In genomic region chr19:38946229-38947010, GRCh38 we compare ENCODE assay signal across 15 cellular contexts. TPM values are rescaled to one million over a fixed set of nuclear protein-coding genes. Genes with fewer than 3 reads are reported as not detected.
DNase-seq lines count a peak whose midpoint lies in the region; ATAC-seq, FAIRE-seq and TF ChIP-seq lines count a peak whose summit lies in the region.
"Had no signal": no experiment of that assay in that cellular context is flagged by ENCODE, and none has a peak within 500 bp of the region (broad histone marks: within the 10 kb centered on the region; RNA-seq: fewer than 3 reads in every experiment).

No MANE protein-coding gene starts in this region.

- H3K4me1 ChIP-seq in HepG2 (ENCODE audit: insufficient read depth, low read length): no peaks in the 10 kb centered on the region
- H3K4me1 ChIP-seq in right lobe of liver: peaks cover 0 to 9% (median 0%) of the 10 kb centered on the region in 4 donors
- peaks cover 8 to 25% (median 11%) of the 10 kb centered on the region in 6 donors for H3K4me1 ChIP-seq in spleen

- in situ Hi-C loops in HepG2 (cut with HindIII; ENCODE audit: extremely low pct_ligation_motif_present, low pct_unique_long_range_greater_than_20kb): no loop called here

- ATAC-seq in HepG2: peak; percentile 4; the same call in 2 of the 3 replicates
- ATAC-seq in right lobe of liver: no peak
- ATAC-seq in T-helper 17 cell: no peak

- TF ChIP-seq CTCF in HepG2 (CRISPR knock-in tag; IDR thresholded peaks at IDR 0.05) (no peak), right lobe of liver (IDR thresholded peaks at IDR 0.05) (no peak), chondrocyte (IDR thresholded peaks at IDR 0.05) (no peak), spleen (IDR thresholded peaks at IDR 0.05 in 8 of 11, conservative IDR thresholded peaks at IDR 0.05 in 3 of 11) (no peak), type B pancreatic cell (conservative IDR thresholded peaks at IDR 0.05) (no peak)

- H3K9me3 Mint-ChIP-seq in chondrocyte (ENCODE audit: low read depth) (no peaks in the 10 kb centered on the region), type B pancreatic cell (no peaks in the 10 kb centered on the region)

- H3K9me3 ChIP-seq in HepG2 (ENCODE audit: low read length) (no peaks in the 10 kb centered on the region), right lobe of liver (no peaks in the 10 kb centered on the region), spleen (no peaks in the 10 kb centered on the region), T-helper 17 cell (ENCODE audit: control insufficient read depth, low read length, poor library complexity, severe bottlenecking) (no peaks in the 10 kb centered on the region)
- H3K9me3 ChIP-seq: HAP-1 had no signal

- BruUV-seq in HepG2 (replicated peaks; lab: Mats Ljungman, UMichigan): no TSS peak

- H3K36me3 Mint-ChIP-seq in chondrocyte (ENCODE audit: low read depth) (peaks cover 14% of the 10 kb centered on the region), T-helper 17 cell (ENCODE audit: low read depth) (no peaks in the 10 kb centered on the region), type B pancreatic cell (peaks cover 9% of the 10 kb centered on the region)

- H3K27ac Mint-ChIP-seq in chondrocyte (ENCODE audit: unreplicated experiment) (no peak overlapping the region), T-helper 17 cell (no peak overlapping the region), type B pancreatic cell (no peak overlapping the region)

- no peak for DNase-seq in HepG2 (ENCODE audit: low spot score)
- DNase-seq in right lobe of liver: no peak
- peak; percentile 16 for DNase-seq in NAMALWA (ENCODE audit: low spot score)
- peak; percentile 59 for DNase-seq in chondrocyte (ENCODE audit: low spot score)
- DNase-seq in spleen: peak; percentile 36
- no peak for DNase-seq in NCI-H82 (lab: John Stamatoyannopoulos, UW)
- DNase-seq in T-helper 17 cell: no peak
- no peak for DNase-seq in type B pancreatic cell (ENCODE audit: extremely low spot score, unreplicated experiment)
- DNase-seq: NCI-H1048, NCI-H1436 treated with DMSO at 0.1 percent for 48 hours, NCI-H2081, NCI-H510A treated with DMSO at 0.1 percent for 48 hours had no signal

- FAIRE-seq in HepG2 (lab: Jason Lieb, UNC): no peak

- H3K4me3 ChIP-seq in HepG2 (replicated peaks in 1 of 3; ENCODE audit: insufficient read depth in 1 of 3, low read depth in 2 of 3, low read length in 3 of 3): no peak overlapping the region
- no peak overlapping the region for H3K4me3 ChIP-seq in right lobe of liver
- H3K4me3 ChIP-seq in spleen: no peak overlapping the region
- H3K4me3 ChIP-seq: HAP-1 had no signal

- CTCF ChIA-PET in HepG2 (lab: Yijun Ruan, JAX; ENCODE audit: low intra/inter-chr PET ratio, low total read pairs): no interaction called here

- peak in 1 of 2 experiments; percentile 31; a peak in 1 of 4 replicates for TF ChIP-seq POLR2A in HepG2 (IDR thresholded peaks at IDR 0.05; ENCODE audit: insufficient read depth in 1 of 2, low read depth in 2 of 2, low read length in 2 of 2)
- no peak for TF ChIP-seq POLR2A in right lobe of liver (IDR thresholded peaks at IDR 0.05)
- no peak for TF ChIP-seq POLR2A in spleen (IDR thresholded peaks at IDR 0.05)

- no peak overlapping the region for H3K27ac ChIP-seq in HepG2 (ENCODE audit: extremely low read length, insufficient read depth, low read length)
- no peak overlapping the region for H3K27ac ChIP-seq in right lobe of liver
- H3K27ac ChIP-seq in spleen: no peak overlapping the region
- H3K27ac ChIP-seq: C4-2B, HL-60 had no signal

- H3K27me3 ChIP-seq in HepG2 (ENCODE audit: control insufficient read depth in 1 of 2, insufficient read depth in 2 of 2, low read length in 2 of 2) (no peaks in the 10 kb centered on the region), right lobe of liver (no peaks in the 10 kb centered on the region), spleen (replicated peaks in 1 of 7) (peaks cover 0 to 35% (median 10%) of the 10 kb centered on the region in 7 donors)

- H3K4me1 Mint-ChIP-seq in chondrocyte (ENCODE audit: low read depth) (peaks cover 9% of the 10 kb centered on the region), T-helper 17 cell (peaks cover 13% of the 10 kb centered on the region), type B pancreatic cell (ENCODE audit: unreplicated experiment) (peaks cover 9% of the 10 kb centered on the region)

- H4K20me1 ChIP-seq in HepG2 (ENCODE audit: insufficient read depth, low read length): 0 out of 2 replicates have a peak, but pooled peaks cover 2% of the 10 kb centered on the region

- no peaks in the 10 kb centered on the region for H3K27me3 Mint-ChIP-seq in chondrocyte (ENCODE audit: low read depth)
- no peaks in the 10 kb centered on the region for H3K27me3 Mint-ChIP-seq in T-helper 17 cell
- no peaks in the 10 kb centered on the region for H3K27me3 Mint-ChIP-seq in type B pancreatic cell

- 94% methylated on average over 10 of the region's 11 CpGs for WGBS in HepG2 (ENCODE audit: low lambda C conversion rate)
- 80% methylated on average over 4 of the region's 11 CpGs for WGBS in right lobe of liver (ENCODE audit: insufficient coverage, low coverage, low lambda C conversion rate, missing lambda C conversion rate)
- WGBS in spleen, 5 donors: 73 to 86% (median 75%) methylated on average over 10 to 11 of the region's 11 CpGs

- no peaks in the 10 kb centered on the region for H3K79me2 ChIP-seq in HepG2 (ENCODE audit: insufficient read depth, low read length)

- no peak for TF ChIP-seq RAD21 in HepG2 (CRISPR knock-in tag; IDR thresholded peaks at IDR 0.05)

- H2AFZ ChIP-seq in HepG2 (ENCODE audit: low read length): no peak overlapping the region

- peaks cover 14 to 33% of the 10 kb centered on the region in 2 experiments for H3K36me3 ChIP-seq in HepG2 (replicated peaks in 1 of 2; ENCODE audit: control insufficient read depth in 1 of 2, insufficient read depth in 2 of 2, low read length in 2 of 2)
- peaks cover 0 to 6% (median 2%) of the 10 kb centered on the region in 4 donors for H3K36me3 ChIP-seq in right lobe of liver
- no peaks in the 10 kb centered on the region for H3K36me3 ChIP-seq in spleen
- H3K36me3 ChIP-seq: HAP-1 had no signal

- no peak overlapping the region for H3K4me2 ChIP-seq in HepG2 (ENCODE audit: low read depth, low read length)

- POLR2A ChIA-PET in HepG2 (lab: Yijun Ruan, JAX): interaction anchor here (0.7 kb wide), 1 partner anchor 1647 kb away, joined by 3 read pairs; no protein-coding TSS in a partner anchor

- intact Hi-C loops in HepG2 (cut with micrococcal nuclease; ENCODE audit: unreplicated experiment): no loop called here
- intact Hi-C loops in right lobe of liver (cut with DNase I): no loop called here
- intact Hi-C loops in spleen (cut with DNase I; ENCODE audit: low total_unique reads): no loop called here

- H3K9ac ChIP-seq in HepG2 (ENCODE audit: insufficient read depth, low read depth, low read length): no peak overlapping the region

- TF ChIP-seq EP300 in HepG2 (IDR thresholded peaks at IDR 0.05; ENCODE audit: low read depth in 2 of 2, low read length in 2 of 2) (no peak), HepG2 (CRISPR knock-in tag; IDR thresholded peaks at IDR 0.05; ENCODE audit: borderline replicate concordance) (no peak)

- H3K4me3 Mint-ChIP-seq in chondrocyte (ENCODE audit: unreplicated experiment) (no peak overlapping the region), T-helper 17 cell (no peak overlapping the region), type B pancreatic cell (no peak overlapping the region)

RNA-seq across cellular contexts. Expression of gene MRPS12, which starts 15.7 kb away (rescaled TPM):
- total RNA-seq in HepG2 (2016; rRNA removed; fragmentation: Illumina TruSeq; extraction: Trizol) (54.8 and 75.1 TPM in 2 replicates), right lobe of liver (10 to 100 TPM; 21.2 to 49.5 (median 24.0) TPM), chondrocyte (23.1 to 34.0 TPM (median 27.7 TPM) in 3 replicates), spleen (10 to 100 TPM; 23.2 to 32.6 (median 26.0) TPM), T-helper 17 cell (10 to 100 TPM; 18.9 to 22.0 TPM), type B pancreatic cell (ENCODE audit: low replicate concordance) (45.6 and 58.0 TPM in 2 replicates)
- total RNA-seq in HepG2 (2016; cell fraction: cytosol; rRNA removed; fragmentation: Illumina TruSeq; extraction: Trizol; ENCODE audit: low read depth): 23.3 and 27.3 TPM in 2 replicates
- total RNA-seq in HepG2 (2016; cell fraction: insoluble cytoplasmic fraction; rRNA removed; fragmentation: Illumina TruSeq; extraction: Trizol): 53.5 and 80.4 TPM in 2 replicates
- total RNA-seq in HepG2 (2016; cell fraction: membrane; rRNA removed; fragmentation: Illumina TruSeq; extraction: Trizol): 39.3 and 49.4 TPM in 2 replicates
- 20.5 and 23.1 TPM in 2 replicates for total RNA-seq in HepG2 (2016; cell fraction: nucleus; rRNA removed; fragmentation: Illumina TruSeq; extraction: Trizol)
- polyA plus RNA-seq in HepG2 (2011; rRNA removed) (27.5 and 39.4 TPM in 2 replicates), spleen (10 to 100 TPM; 25.5 to 47.8 (median 47.1) TPM)
- 33.2 and 61.8 TPM in 2 replicates for polyA plus RNA-seq in HepG2 (2011; cell fraction: cytosol; rRNA removed)
- polyA plus RNA-seq in HepG2 (2011; cell fraction: nucleus; rRNA removed): 30.3 and 31.5 TPM in 2 replicates
- 21.4 and 33.9 TPM in 2 replicates for polyA plus RNA-seq in HepG2 (2012)
- polyA plus RNA-seq in HepG2 (2016; cell fraction: cytosol; fragmentation: Illumina TruSeq; extraction: Trizol; ENCODE audit: low read depth): 25.8 and 31.9 TPM in 2 replicates
- polyA plus RNA-seq in HepG2 (2016; cell fraction: insoluble cytoplasmic fraction; fragmentation: Illumina TruSeq; extraction: Trizol; ENCODE audit: low read depth): 83.6 and 90.1 TPM in 2 replicates
- 40.3 and 46.6 TPM in 2 replicates for polyA plus RNA-seq in HepG2 (2016; cell fraction: membrane; fragmentation: Illumina TruSeq; extraction: Trizol; ENCODE audit: low read depth)
- 39.6 and 43.0 TPM in 2 replicates for polyA plus RNA-seq in HepG2 (2016; cell fraction: nucleus; fragmentation: Illumina TruSeq; extraction: Trizol; ENCODE audit: insufficient read depth, low read depth)
- 30.4 and 47.1 TPM in 2 replicates for polyA minus RNA-seq in HepG2 (2011; rRNA and poly(A)+ RNA removed; ENCODE audit: low replicate concordance)
- polyA minus RNA-seq in HepG2 (2011; cell fraction: cytosol; rRNA and poly(A)+ RNA removed): 11.2 and 16.5 TPM in 2 replicates
- polyA minus RNA-seq in HepG2 (2011; cell fraction: nucleus; rRNA and poly(A)+ RNA removed): 6.3 and 8.4 TPM in 2 replicates

RNA-seq across cellular contexts. Expression of gene SARS2, which starts 15.9 kb away (rescaled TPM):
- 30.1 and 48.6 TPM in 2 replicates for total RNA-seq in HepG2 (2016; rRNA removed; fragmentation: Illumina TruSeq; extraction: Trizol)
- 17.3 and 23.4 TPM in 2 replicates for total RNA-seq in HepG2 (2016; cell fraction: cytosol; rRNA removed; fragmentation: Illumina TruSeq; extraction: Trizol; ENCODE audit: low read depth)
- 25.7 and 50.3 TPM in 2 replicates for total RNA-seq in HepG2 (2016; cell fraction: insoluble cytoplasmic fraction; rRNA removed; fragmentation: Illumina TruSeq; extraction: Trizol)
- total RNA-seq in HepG2 (2016; cell fraction: membrane; rRNA removed; fragmentation: Illumina TruSeq; extraction: Trizol): 19.8 TPM in 2 replicates
- 43.2 and 49.1 TPM in 2 replicates for total RNA-seq in HepG2 (2016; cell fraction: nucleus; rRNA removed; fragmentation: Illumina TruSeq; extraction: Trizol)
- 40.0 and 41.5 TPM in 2 replicates for polyA plus RNA-seq in HepG2 (2011; rRNA removed)
- polyA plus RNA-seq in HepG2 (2011; cell fraction: cytosol; rRNA removed): 14.5 and 33.6 TPM in 2 replicates
- polyA plus RNA-seq in HepG2 (2011; cell fraction: nucleus; rRNA removed): 222 and 300 TPM in 2 replicates
- 22.4 and 26.7 TPM in 2 replicates for polyA plus RNA-seq in HepG2 (2012)
- polyA plus RNA-seq in HepG2 (2016; cell fraction: cytosol; fragmentation: Illumina TruSeq; extraction: Trizol; ENCODE audit: low read depth): 11.3 and 13.5 TPM in 2 replicates
- polyA plus RNA-seq in HepG2 (2016; cell fraction: insoluble cytoplasmic fraction; fragmentation: Illumina TruSeq; extraction: Trizol; ENCODE audit: low read depth): 26.8 and 33.0 TPM in 2 replicates
- 16.0 and 17.2 TPM in 2 replicates for polyA plus RNA-seq in HepG2 (2016; cell fraction: membrane; fragmentation: Illumina TruSeq; extraction: Trizol; ENCODE audit: low read depth)
- 104 and 118 TPM in 2 replicates for polyA plus RNA-seq in HepG2 (2016; cell fraction: nucleus; fragmentation: Illumina TruSeq; extraction: Trizol; ENCODE audit: insufficient read depth, low read depth)
- polyA minus RNA-seq in HepG2 (2011; rRNA and poly(A)+ RNA removed; ENCODE audit: low replicate concordance): 42.2 and 59.1 TPM in 2 replicates
- polyA minus RNA-seq in HepG2 (2011; cell fraction: cytosol; rRNA and poly(A)+ RNA removed): 14.7 and 27.3 TPM in 2 replicates
- 31.5 and 33.4 TPM in 2 replicates for polyA minus RNA-seq in HepG2 (2011; cell fraction: nucleus; rRNA and poly(A)+ RNA removed)
- total RNA-seq in right lobe of liver: 10 to 100 TPM; 10.6 to 26.5 (median 18.7) TPM
- 14.4 to 25.8 TPM (median 15.6 TPM) in 3 replicates for total RNA-seq in chondrocyte
- 10 to 100 TPM; 12.5 to 37.4 (median 24.6) TPM for total RNA-seq in spleen
- 10 to 100 TPM; 25.6 to 70.3 (median 50.7) TPM for polyA plus RNA-seq in spleen
- 10 to 100 TPM; 18.6 to 19.5 TPM for total RNA-seq in T-helper 17 cell
- 29.4 and 32.3 TPM in 2 replicates for total RNA-seq in type B pancreatic cell (ENCODE audit: low replicate concordance)

RNA-seq across cellular contexts. Expression of gene FBXO17, which starts 29.1 kb away (rescaled TPM):
- total RNA-seq in HepG2 (2016; rRNA removed; fragmentation: Illumina TruSeq; extraction: Trizol) (17.9 and 22.1 TPM in 2 replicates), right lobe of liver (10 to 100 TPM; 19.9 to 57.9 (median 36.7) TPM), chondrocyte (40.2 to 44.9 TPM (median 40.6 TPM) in 3 replicates), spleen (1 to 10 TPM; 3.6 to 7.7 (median 5.0) TPM), T-helper 17 cell (under 1 TPM in 1 of 2 donors, not detected in 1; 0.16 TPM), type B pancreatic cell (ENCODE audit: low replicate concordance) (10.6 and 26.0 TPM in 2 replicates)
- total RNA-seq in HepG2 (2016; cell fraction: cytosol; rRNA removed; fragmentation: Illumina TruSeq; extraction: Trizol; ENCODE audit: low read depth): 14.6 and 15.1 TPM in 2 replicates
- total RNA-seq in HepG2 (2016; cell fraction: insoluble cytoplasmic fraction; rRNA removed; fragmentation: Illumina TruSeq; extraction: Trizol): 17.1 and 20.8 TPM in 2 replicates
- total RNA-seq in HepG2 (2016; cell fraction: membrane; rRNA removed; fragmentation: Illumina TruSeq; extraction: Trizol): 19.2 and 21.9 TPM in 2 replicates
- 11.9 and 15.2 TPM in 2 replicates for total RNA-seq in HepG2 (2016; cell fraction: nucleus; rRNA removed; fragmentation: Illumina TruSeq; extraction: Trizol)
- polyA plus RNA-seq in HepG2 (2011; rRNA removed) (58.7 and 64.8 TPM in 2 replicates), spleen (1 to 10 TPM in 2 of 3 donors, under 1 TPM in 1; 0.91 to 2.6 (median 2.2) TPM)
- 31.8 and 40.9 TPM in 2 replicates for polyA plus RNA-seq in HepG2 (2011; cell fraction: cytosol; rRNA removed)
- 155 and 176 TPM in 2 replicates for polyA plus RNA-seq in HepG2 (2011; cell fraction: nucleus; rRNA removed)
- polyA plus RNA-seq in HepG2 (2012): 52.3 and 56.5 TPM in 2 replicates
- polyA plus RNA-seq in HepG2 (2016; cell fraction: cytosol; fragmentation: Illumina TruSeq; extraction: Trizol; ENCODE audit: low read depth): 5.2 and 6.0 TPM in 2 replicates
- 20.8 and 23.0 TPM in 2 replicates for polyA plus RNA-seq in HepG2 (2016; cell fraction: insoluble cytoplasmic fraction; fragmentation: Illumina TruSeq; extraction: Trizol; ENCODE audit: low read depth)
- 11.3 and 11.6 TPM in 2 replicates for polyA plus RNA-seq in HepG2 (2016; cell fraction: membrane; fragmentation: Illumina TruSeq; extraction: Trizol; ENCODE audit: low read depth)
- 61.3 and 68.3 TPM in 2 replicates for polyA plus RNA-seq in HepG2 (2016; cell fraction: nucleus; fragmentation: Illumina TruSeq; extraction: Trizol; ENCODE audit: insufficient read depth, low read depth)
- polyA minus RNA-seq in HepG2 (2011; rRNA and poly(A)+ RNA removed; ENCODE audit: low replicate concordance): 2.5 and 39.3 TPM in 2 replicates
- 13.8 and 18.9 TPM in 2 replicates for polyA minus RNA-seq in HepG2 (2011; cell fraction: cytosol; rRNA and poly(A)+ RNA removed)
- 47.0 and 48.8 TPM in 2 replicates for polyA minus RNA-seq in HepG2 (2011; cell fraction: nucleus; rRNA and poly(A)+ RNA removed)

RNA-seq across cellular contexts. Expression of gene CCER2, which starts 34.4 kb away (rescaled TPM):
- total RNA-seq in HepG2 (2016; rRNA removed; fragmentation: Illumina TruSeq; extraction: Trizol) (not detected in 2 replicates), right lobe of liver (under 1 TPM in 4 of 6 experiments, not detected in 2; 0.20 to 0.55 (median 0.37) TPM), chondrocyte (0.69 TPM in 1 of 3 replicates, not detected in the others), spleen (1 to 10 TPM in 1 of 7 donors, under 1 TPM in 3, not detected in 3; 0.34 to 1.1 (median 0.57) TPM), T-helper 17 cell (1 to 10 TPM in 1 of 2 donors, not detected in 1; 1.3 TPM), type B pancreatic cell (ENCODE audit: low replicate concordance) (0.55 and 1.2 TPM in 2 replicates)
- total RNA-seq in HepG2 (2016; cell fraction: cytosol; rRNA removed; fragmentation: Illumina TruSeq; extraction: Trizol; ENCODE audit: low read depth): not detected in 2 replicates
- not detected in 2 replicates for total RNA-seq in HepG2 (2016; cell fraction: insoluble cytoplasmic fraction; rRNA removed; fragmentation: Illumina TruSeq; extraction: Trizol)
- 0.17 TPM in 1 of 2 replicates, not detected in the other for total RNA-seq in HepG2 (2016; cell fraction: membrane; rRNA removed; fragmentation: Illumina TruSeq; extraction: Trizol)
- not detected in 2 replicates for total RNA-seq in HepG2 (2016; cell fraction: nucleus; rRNA removed; fragmentation: Illumina TruSeq; extraction: Trizol)
- polyA plus RNA-seq in HepG2 (2011; rRNA removed) (0.08 and 0.24 TPM in 2 replicates), spleen (1 to 10 TPM in 1 of 3 donors, under 1 TPM in 2; 0.77 to 2.9 (median 0.86) TPM)
- 0.09 TPM in 1 of 2 replicates, not detected in the other for polyA plus RNA-seq in HepG2 (2011; cell fraction: cytosol; rRNA removed)
- polyA plus RNA-seq in HepG2 (2011; cell fraction: nucleus; rRNA removed): 1.6 and 2.0 TPM in 2 replicates
- 0.15 and 0.33 TPM in 2 replicates for polyA plus RNA-seq in HepG2 (2012)
- polyA plus RNA-seq in HepG2 (2016; cell fraction: cytosol; fragmentation: Illumina TruSeq; extraction: Trizol; ENCODE audit: low read depth): not detected in 2 replicates
- not detected in 2 replicates for polyA plus RNA-seq in HepG2 (2016; cell fraction: insoluble cytoplasmic fraction; fragmentation: Illumina TruSeq; extraction: Trizol; ENCODE audit: low read depth)
- not detected in 2 replicates for polyA plus RNA-seq in HepG2 (2016; cell fraction: membrane; fragmentation: Illumina TruSeq; extraction: Trizol; ENCODE audit: low read depth)
- polyA plus RNA-seq in HepG2 (2016; cell fraction: nucleus; fragmentation: Illumina TruSeq; extraction: Trizol; ENCODE audit: insufficient read depth, low read depth): 0.48 and 0.77 TPM in 2 replicates
- polyA minus RNA-seq in HepG2 (2011; rRNA and poly(A)+ RNA removed; ENCODE audit: low replicate concordance): 0.26 and 0.52 TPM in 2 replicates
- polyA minus RNA-seq in HepG2 (2011; cell fraction: cytosol; rRNA and poly(A)+ RNA removed): not detected in 2 replicates
- polyA minus RNA-seq in HepG2 (2011; cell fraction: nucleus; rRNA and poly(A)+ RNA removed): not detected in 2 replicates

RNA-seq across cellular contexts. Expression of gene NFKBIB, which starts 46.7 kb away (rescaled TPM):
- total RNA-seq in HepG2 (2016; rRNA removed; fragmentation: Illumina TruSeq; extraction: Trizol) (13.8 and 14.9 TPM in 2 replicates), right lobe of liver (10 to 100 TPM; 13.2 to 27.9 (median 16.5) TPM), chondrocyte (15.3 to 17.3 TPM (median 15.8 TPM) in 3 replicates), spleen (10 to 100 TPM; 18.1 to 29.0 (median 21.1) TPM), T-helper 17 cell (10 to 100 TPM; 49.3 to 63.8 TPM), type B pancreatic cell (ENCODE audit: low replicate concordance) (13.7 and 21.1 TPM in 2 replicates)
- 3.8 and 4.6 TPM in 2 replicates for total RNA-seq in HepG2 (2016; cell fraction: cytosol; rRNA removed; fragmentation: Illumina TruSeq; extraction: Trizol; ENCODE audit: low read depth)
- total RNA-seq in HepG2 (2016; cell fraction: insoluble cytoplasmic fraction; rRNA removed; fragmentation: Illumina TruSeq; extraction: Trizol): 14.4 and 14.7 TPM in 2 replicates
- total RNA-seq in HepG2 (2016; cell fraction: membrane; rRNA removed; fragmentation: Illumina TruSeq; extraction: Trizol): 8.1 and 8.2 TPM in 2 replicates
- total RNA-seq in HepG2 (2016; cell fraction: nucleus; rRNA removed; fragmentation: Illumina TruSeq; extraction: Trizol): 6.0 and 6.9 TPM in 2 replicates
- polyA plus RNA-seq in HepG2 (2011; rRNA removed) (8.6 and 11.5 TPM in 2 replicates), spleen (10 to 100 TPM; 22.8 to 33.5 (median 23.5) TPM)
- 9.7 and 14.5 TPM in 2 replicates for polyA plus RNA-seq in HepG2 (2011; cell fraction: cytosol; rRNA removed)
- 8.5 and 9.1 TPM in 2 replicates for polyA plus RNA-seq in HepG2 (2011; cell fraction: nucleus; rRNA removed)
- polyA plus RNA-seq in HepG2 (2012): 7.8 and 10.7 TPM in 2 replicates
- 6.7 and 8.7 TPM in 2 replicates for polyA plus RNA-seq in HepG2 (2016; cell fraction: cytosol; fragmentation: Illumina TruSeq; extraction: Trizol; ENCODE audit: low read depth)
- 19.6 and 21.5 TPM in 2 replicates for polyA plus RNA-seq in HepG2 (2016; cell fraction: insoluble cytoplasmic fraction; fragmentation: Illumina TruSeq; extraction: Trizol; ENCODE audit: low read depth)
- 9.9 and 11.1 TPM in 2 replicates for polyA plus RNA-seq in HepG2 (2016; cell fraction: membrane; fragmentation: Illumina TruSeq; extraction: Trizol; ENCODE audit: low read depth)
- polyA plus RNA-seq in HepG2 (2016; cell fraction: nucleus; fragmentation: Illumina TruSeq; extraction: Trizol; ENCODE audit: insufficient read depth, low read depth): 13.5 and 16.3 TPM in 2 replicates
- polyA minus RNA-seq in HepG2 (2011; rRNA and poly(A)+ RNA removed; ENCODE audit: low replicate concordance): 5.6 and 6.0 TPM in 2 replicates
- 2.2 and 6.5 TPM in 2 replicates for polyA minus RNA-seq in HepG2 (2011; cell fraction: cytosol; rRNA and poly(A)+ RNA removed)
- 1.2 and 1.9 TPM in 2 replicates for polyA minus RNA-seq in HepG2 (2011; cell fraction: nucleus; rRNA and poly(A)+ RNA removed)

Comparison
In these comparisons a context has a peak if more than half of its experiments do, and no peak if none do; other contexts are left out.
1. DNase-seq: peak in NAMALWA (single experiment), chondrocyte (single experiment) and spleen (single experiment); none in HepG2 (single experiment), right lobe of liver (0 of 3), NCI-H82 (single experiment), T-helper 17 cell (0 of 3) and type B pancreatic cell (single experiment).